ENCODE assay signal across 8 cellular contexts in the genomic region with DNA sequence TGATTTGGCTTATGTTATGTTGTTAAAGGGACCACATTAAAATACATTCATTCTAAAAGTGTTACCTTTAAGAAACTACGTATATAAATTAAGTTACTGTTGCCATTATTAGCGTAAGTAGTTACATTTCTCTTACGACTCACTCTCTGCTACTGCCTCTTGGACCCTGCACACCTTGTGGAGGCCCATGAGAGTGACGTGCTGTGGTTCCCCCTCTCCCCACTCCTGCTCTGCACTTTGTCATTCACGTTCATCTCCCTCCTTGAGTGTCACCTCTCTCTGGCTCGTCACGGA. TPM values are rescaled to one million over a fixed set of nuclear protein-coding genes. Genes with fewer than 3 reads are reported as not detected.
DNase-seq lines count a peak whose midpoint lies in the region; ATAC-seq and TF ChIP-seq lines count a peak whose summit lies in the region.

No MANE protein-coding gene starts in this region.

- H3K4me1 ChIP-seq in Peyer's patch = peaks cover 0 to 20% (median 10%) of the 10 kb centered on the region in 4 donors

- no peaks in the 10 kb centered on the region for H3K36me3 ChIP-seq in Peyer's patch

- DNase-seq in GM20000 (ENCODE audit: low spot score) = peak; percentile 50
- no peak for DNase-seq in Peyer's patch
- no peak for DNase-seq in fibroblast of mammary gland (ENCODE audit: low read depth)
- no peak for DNase-seq in skeletal muscle cell (ENCODE audit: low read depth)
- DNase-seq in HPDE6-E6E7 (ENCODE audit: extremely low spot score) = no peak
- DNase-seq in NCI-H446 (lab: John Stamatoyannopoulos, UW) = no peak
- no peak for DNase-seq in foreskin melanocyte

- no peaks in the 10 kb centered on the region for H3K27me3 ChIP-seq in Peyer's patch

- no peak for TF ChIP-seq POLR2A in Peyer's patch (IDR thresholded peaks at IDR 0.05)

- peak overlapping the region in 3 of 4 donors; percentile 64 to 84 (median 81) for H3K27ac ChIP-seq in Peyer's patch

- H3K9me3 ChIP-seq in Peyer's patch = no peaks in the 10 kb centered on the region

- TF ChIP-seq CTCF in GM20000 (IDR thresholded peaks at IDR 0.05; ENCODE audit: extremely low read depth, missing control alignments) = no peak
- no peak for TF ChIP-seq CTCF in Peyer's patch (IDR thresholded peaks at IDR 0.05)
- TF ChIP-seq CTCF in fibroblast of mammary gland (conservative IDR thresholded peaks at IDR 0.05; ENCODE audit: control insufficient read depth, insufficient read depth, low read depth, low read length) = no peak

- peak overlapping the region; percentile 60 to 94 (median 75) for H3K4me3 ChIP-seq in Peyer's patch
- H3K4me3 ChIP-seq in fibroblast of mammary gland (ENCODE audit: control insufficient read depth, low read depth, low read length) = peak overlapping the region; percentile 56
- peak overlapping the region; percentile 65 for H3K4me3 ChIP-seq in skeletal muscle cell (ENCODE audit: low read depth, low read length)

- ATAC-seq in HG03565 (IDR thresholded peaks at IDR 0.05; ENCODE audit: unreplicated experiment) = no peak

RNA-seq across cellular contexts. Expression of gene MERTK, which starts 0.8 kb away (rescaled TPM):
- total RNA-seq in Peyer's patch = 10 to 100 TPM in 2 of 4 donors, 1 to 10 TPM in 2; 8.6 to 56.9 (median 18.5) TPM

RNA-seq across cellular contexts. Expression of gene ANAPC1, which starts 13.6 kb away (rescaled TPM):
- total RNA-seq in Peyer's patch = 100 to 1,000 TPM in 1 of 4 donors, 10 to 100 TPM in 3; 26.3 to 173 (median 52.5) TPM
